Comparison of ENCODE assay signal across 1 cellular context in the genomic region with DNA sequence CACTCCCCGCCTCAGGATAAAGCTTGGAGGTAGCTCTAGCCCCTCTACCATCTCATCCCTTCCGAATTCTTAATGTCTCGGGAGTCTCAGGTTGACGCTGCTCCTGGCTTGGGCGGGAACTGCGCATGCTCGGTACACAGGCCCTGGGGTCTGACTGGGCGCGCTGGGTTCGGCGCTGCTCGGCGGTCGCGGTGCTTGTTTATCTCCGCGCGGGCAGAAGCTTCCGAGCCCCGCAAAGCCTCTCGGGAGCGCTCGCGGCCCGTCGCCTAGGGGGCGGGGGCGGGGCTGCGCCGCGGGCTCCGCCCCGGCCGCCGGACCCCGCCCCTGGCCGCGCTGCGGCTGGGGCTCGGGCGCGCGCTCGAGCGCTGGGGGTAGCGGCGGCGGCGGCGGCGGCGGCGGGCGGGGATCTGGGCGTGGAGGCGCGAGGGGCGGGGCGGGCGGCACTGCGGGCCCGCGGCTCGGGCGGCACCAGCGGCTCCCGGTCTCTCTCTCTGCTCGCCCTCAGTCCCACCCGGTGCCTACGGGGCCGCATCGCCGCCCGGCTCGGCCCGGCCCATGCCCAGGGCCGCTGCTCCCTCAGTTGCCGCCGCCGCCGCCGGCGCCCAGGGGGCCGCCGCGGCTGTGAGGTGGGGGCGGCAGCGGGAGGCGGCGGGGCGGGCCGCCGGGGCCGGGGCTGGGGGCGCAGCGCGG.
A peak's percentile ranks its signal among the peaks of the same experiment; 100 is the strongest.
TF ChIP-seq lines count a peak whose summit lies in the region.

TSS of gene RAP2A (plus strand) at position 443 of the 690 bp plus-strand sequence. CDS start 302 bp downstream, outside the sequence.

TF ChIP-seq in HepG2, 621 proteins besides CTCF, POLR2A, EP300 and RAD21 (continued from another document and continues in another):
- peak; percentile 8; the same call in 1 of the 2 replicates for TF ChIP-seq ARID4A (CRISPR knock-in tag; IDR thresholded peaks at IDR 0.05; ENCODE audit: borderline replicate concordance)
- TF ChIP-seq ZNF552 (CRISPR knock-in tag; IDR thresholded peaks at IDR 0.05; ENCODE audit: borderline replicate concordance) = no peak
- no peak for TF ChIP-seq PRMT3 (CRISPR knock-in tag; IDR thresholded peaks at IDR 0.05; ENCODE audit: borderline replicate concordance, low read depth)
- peak; percentile 14; the same call in 1 of the 2 replicates for TF ChIP-seq ZNF331 (CRISPR knock-in tag; IDR thresholded peaks at IDR 0.05)
- TF ChIP-seq, protein P1, sequence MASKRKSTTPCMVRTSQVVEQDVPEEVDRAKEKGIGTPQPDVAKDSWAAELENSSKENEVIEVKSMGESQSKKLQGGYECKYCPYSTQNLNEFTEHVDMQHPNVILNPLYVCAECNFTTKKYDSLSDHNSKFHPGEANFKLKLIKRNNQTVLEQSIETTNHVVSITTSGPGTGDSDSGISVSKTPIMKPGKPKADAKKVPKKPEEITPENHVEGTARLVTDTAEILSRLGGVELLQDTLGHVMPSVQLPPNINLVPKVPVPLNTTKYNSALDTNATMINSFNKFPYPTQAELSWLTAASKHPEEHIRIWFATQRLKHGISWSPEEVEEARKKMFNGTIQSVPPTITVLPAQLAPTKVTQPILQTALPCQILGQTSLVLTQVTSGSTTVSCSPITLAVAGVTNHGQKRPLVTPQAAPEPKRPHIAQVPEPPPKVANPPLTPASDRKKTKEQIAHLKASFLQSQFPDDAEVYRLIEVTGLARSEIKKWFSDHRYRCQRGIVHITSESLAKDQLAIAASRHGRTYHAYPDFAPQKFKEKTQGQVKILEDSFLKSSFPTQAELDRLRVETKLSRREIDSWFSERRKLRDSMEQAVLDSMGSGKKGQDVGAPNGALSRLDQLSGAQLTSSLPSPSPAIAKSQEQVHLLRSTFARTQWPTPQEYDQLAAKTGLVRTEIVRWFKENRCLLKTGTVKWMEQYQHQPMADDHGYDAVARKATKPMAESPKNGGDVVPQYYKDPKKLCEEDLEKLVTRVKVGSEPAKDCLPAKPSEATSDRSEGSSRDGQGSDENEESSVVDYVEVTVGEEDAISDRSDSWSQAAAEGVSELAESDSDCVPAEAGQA (IDR thresholded peaks at IDR 0.05; ENCODE audit: low read depth) = no peak
- TF ChIP-seq, protein P1 (CRISPR knock-in tag; IDR thresholded peaks at IDR 0.05; ENCODE audit: borderline replicate concordance) = no peak
- peak; percentile 51 for TF ChIP-seq SAP130 (CRISPR knock-in tag; IDR thresholded peaks at IDR 0.05; ENCODE audit: low read depth)
- TF ChIP-seq ARID2 (CRISPR knock-in tag; IDR thresholded peaks at IDR 0.05; ENCODE audit: borderline replicate concordance) = no peak
- TF ChIP-seq KMT2B (CRISPR knock-in tag; IDR thresholded peaks at IDR 0.05) = peak; percentile 50; the same call in 1 of the 2 replicates
- TF ChIP-seq JUN (CRISPR knock-in tag; IDR thresholded peaks at IDR 0.05) = no peak
- no peak for TF ChIP-seq WIZ (CRISPR knock-in tag; IDR thresholded peaks at IDR 0.05)
- TF ChIP-seq ZNF557 (CRISPR knock-in tag; IDR thresholded peaks at IDR 0.05) = no peak
- TF ChIP-seq TARDBP (CRISPR knock-in tag; IDR thresholded peaks at IDR 0.05) = no peak
- no peak; the same call in 1 of the 2 replicates for TF ChIP-seq ZNF563 (CRISPR knock-in tag; IDR thresholded peaks at IDR 0.05)
- TF ChIP-seq RFXANK (CRISPR knock-in tag; IDR thresholded peaks at IDR 0.05) = no peak
- TF ChIP-seq IRX3 (CRISPR knock-in tag; IDR thresholded peaks at IDR 0.05; ENCODE audit: borderline replicate concordance, low read depth) = no peak; the same call in 1 of the 2 replicates
- TF ChIP-seq CEBPZ (IDR thresholded peaks at IDR 0.05; ENCODE audit: low read length) = no peak
- no peak for TF ChIP-seq NFYC (CRISPR knock-in tag; IDR thresholded peaks at IDR 0.05)
- TF ChIP-seq, protein P2, sequence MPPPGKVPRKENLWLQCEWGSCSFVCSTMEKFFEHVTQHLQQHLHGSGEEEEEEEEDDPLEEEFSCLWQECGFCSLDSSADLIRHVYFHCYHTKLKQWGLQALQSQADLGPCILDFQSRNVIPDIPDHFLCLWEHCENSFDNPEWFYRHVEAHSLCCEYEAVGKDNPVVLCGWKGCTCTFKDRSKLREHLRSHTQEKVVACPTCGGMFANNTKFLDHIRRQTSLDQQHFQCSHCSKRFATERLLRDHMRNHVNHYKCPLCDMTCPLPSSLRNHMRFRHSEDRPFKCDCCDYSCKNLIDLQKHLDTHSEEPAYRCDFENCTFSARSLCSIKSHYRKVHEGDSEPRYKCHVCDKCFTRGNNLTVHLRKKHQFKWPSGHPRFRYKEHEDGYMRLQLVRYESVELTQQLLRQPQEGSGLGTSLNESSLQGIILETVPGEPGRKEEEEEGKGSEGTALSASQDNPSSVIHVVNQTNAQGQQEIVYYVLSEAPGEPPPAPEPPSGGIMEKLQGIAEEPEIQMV (CRISPR knock-in tag; IDR thresholded peaks at IDR 0.05; ENCODE audit: low read depth) = peak; percentile 33; the same call in 1 of the 2 replicates
- no peak for TF ChIP-seq ZNF678 (CRISPR knock-in tag; IDR thresholded peaks at IDR 0.05)
- TF ChIP-seq ZNF619 (CRISPR knock-in tag; IDR thresholded peaks at IDR 0.05) = no peak
- TF ChIP-seq ATF3 (CRISPR knock-in tag; IDR thresholded peaks at IDR 0.05) = no peak
- peak; percentile 26; the same call in 1 of the 2 replicates for TF ChIP-seq MYC (CRISPR knock-in tag; IDR thresholded peaks at IDR 0.05; ENCODE audit: borderline replicate concordance)
- no peak for TF ChIP-seq FOSL2 (CRISPR knock-in tag; IDR thresholded peaks at IDR 0.05)
- TF ChIP-seq RNF2 (conservative IDR thresholded peaks at IDR 0.05; ENCODE audit: low read depth) = no peak
- TF ChIP-seq ZNF75D (CRISPR knock-in tag; IDR thresholded peaks at IDR 0.05; ENCODE audit: borderline replicate concordance) = no peak
- peak; percentile 64; the same call in 1 of the 2 replicates for TF ChIP-seq POLR2G (IDR thresholded peaks at IDR 0.05; ENCODE audit: low read depth, low read length)
- TF ChIP-seq MTF1 (CRISPR knock-in tag; IDR thresholded peaks at IDR 0.05) = no peak
- no peak for TF ChIP-seq GATAD2A (CRISPR knock-in tag; IDR thresholded peaks at IDR 0.05)
- TF ChIP-seq RFX1 (IDR thresholded peaks at IDR 0.05) = no peak
- no peak for TF ChIP-seq FLYWCH1 (CRISPR knock-in tag; IDR thresholded peaks at IDR 0.05)
- no peak for TF ChIP-seq SP4 (CRISPR knock-in tag; IDR thresholded peaks at IDR 0.05)
- TF ChIP-seq MYPOP (CRISPR knock-in tag; IDR thresholded peaks at IDR 0.05) = no peak
- 0 out of 2 replicates have a peak, but pooled peaks have one; percentile 41 for TF ChIP-seq SP140L (CRISPR knock-in tag; IDR thresholded peaks at IDR 0.05; ENCODE audit: borderline replicate concordance)
- no peak for TF ChIP-seq ZNF503 (CRISPR knock-in tag; IDR thresholded peaks at IDR 0.05)
- no peak for TF ChIP-seq TOE1 (CRISPR knock-in tag; IDR thresholded peaks at IDR 0.05)
- TF ChIP-seq ESRRA (CRISPR knock-in tag; IDR thresholded peaks at IDR 0.05; ENCODE audit: low read depth) = no peak
- peak; percentile 58; the same call in 1 of the 2 replicates for TF ChIP-seq GATAD1 (CRISPR knock-in tag; IDR thresholded peaks at IDR 0.05)
- TF ChIP-seq AGO2 (optimal IDR thresholded peaks at IDR 0.05; ENCODE audit: low read depth, low read length) = no peak
- TF ChIP-seq SSRP1 (CRISPR knock-in tag; IDR thresholded peaks at IDR 0.05) = no peak
- no peak for TF ChIP-seq ZNF484 (CRISPR knock-in tag; IDR thresholded peaks at IDR 0.05; ENCODE audit: borderline replicate concordance, low read depth)
- TF ChIP-seq SIN3A (IDR thresholded peaks at IDR 0.05; ENCODE audit: borderline replicate concordance, low read depth, low read length) = peak; percentile 54; the same call in 1 of the 2 replicates
